1 cellular context compared by ENCODE assay signal in genomic region chr20:18977441-18977840, GRCh38.
A peak's percentile ranks its signal among the peaks of the same experiment; 100 is the strongest.
TF ChIP-seq lines count a peak whose summit lies in the region.

No MANE protein-coding gene starts in this region.

TF ChIP-seq in GM12878, 131 proteins besides CTCF, POLR2A, EP300 and RAD21 (continued from another document):
- no peak for TF ChIP-seq ZNF687 (IDR thresholded peaks at IDR 0.05)
- TF ChIP-seq BHLHE40 (IDR thresholded peaks at IDR 0.05; ENCODE audit: borderline replicate concordance in 1 of 2, low read depth in 2 of 2, low read length in 1 of 2), result peak in 1 of 2 experiments; percentile 22; a peak in 1 of 4 replicates
- 0 out of 4 replicates have a peak, but pooled peaks of 1 of the 2 experiments have one; percentile 8 for TF ChIP-seq SRF (IDR thresholded peaks at IDR 0.05; ENCODE audit: low read depth in 2 of 2, low read length in 2 of 2)
